ENCODE assay signal across 18 cellular contexts in the genomic region with DNA sequence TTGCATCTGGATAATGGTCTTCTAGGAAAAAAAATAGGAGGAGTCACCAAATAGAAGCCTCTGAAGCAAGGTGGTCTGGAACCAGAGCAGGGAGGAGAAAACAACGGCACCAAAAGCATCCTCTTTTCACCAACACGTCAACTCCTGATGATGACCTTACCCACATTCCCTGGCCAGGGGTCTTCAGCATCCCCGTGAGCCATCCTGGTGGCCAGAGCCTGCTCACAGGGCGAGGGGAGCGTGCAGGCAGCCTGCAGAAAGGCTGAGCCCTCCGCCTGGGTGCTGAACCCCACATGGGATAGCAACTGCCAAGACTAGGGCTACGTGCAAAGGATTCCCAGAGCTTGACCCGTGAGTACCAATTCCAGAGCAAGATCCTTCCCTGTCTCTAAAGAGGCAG.
"Had no signal": no experiment of that assay in that cellular context is flagged by ENCODE, and none has a peak within 500 bp of the region (broad histone marks: within the 10 kb centered on the region; RNA-seq: fewer than 3 reads in every experiment).

No MANE protein-coding gene starts in this region.

- H3K4me1 Mint-ChIP-seq: activated naive CD4-positive, alpha-beta T cell treated with anti-CD3 and anti-CD28 coated beads, Interleukin-2, amount 50 U/mL, for 24 hours; activated T-helper 17 cell treated with anti-CD3 and anti-CD28 coated beads, Interleukin-2, amount 50 U/mL, for 72 hours; T-helper 17 cell had no signal

- H3K36me3 Mint-ChIP-seq: activated naive CD4-positive, alpha-beta T cell treated with anti-CD3 and anti-CD28 coated beads, Interleukin-2, amount 50 U/mL, for 24 hours had no signal

- H3K27me3 Mint-ChIP-seq: activated T-helper 17 cell treated with anti-CD3 and anti-CD28 coated beads, Interleukin-2, amount 50 U/mL, for 72 hours; T-helper 17 cell had no signal

- H3K27ac ChIP-seq: ovary, tibial artery had no signal

- DNase-seq: activated CD4-positive, alpha-beta T cell treated with anti-CD3 and anti-CD28 coated beads, Interleukin-2, amount 50 U/mL, for 48 hours; activated CD4-positive, CD25-positive, alpha-beta regulatory T cell; activated T-cell treated with anti-CD3 and anti-CD28 coated beads for 4 hours; erythroblast; left cardiac atrium; mammary epithelial cell; mucosa of descending colon; SHP77; stimulated activated CD4-positive, alpha-beta T cell treated with anti-CD3 and anti-CD28 coated beads, Interleukin-15, amount 100 ng/mL, for 24 hours; stimulated activated CD4-positive, alpha-beta T cell treated with anti-CD3 and anti-CD28 coated beads, Interleukin-4, amount 100 ng/mL, for 4 hours; T-helper 17 cell had no signal

- H3K9me3 Mint-ChIP-seq: activated naive CD4-positive, alpha-beta T cell treated with anti-CD3 and anti-CD28 coated beads, Interleukin-2, amount 50 U/mL, for 24 hours; activated T-helper 17 cell treated with anti-CD3 and anti-CD28 coated beads, Interleukin-2, amount 50 U/mL, for 72 hours had no signal

- ATAC-seq: activated T-helper 17 cell treated with anti-CD3 and anti-CD28 coated beads, Interleukin-2, amount 50 U/mL, for 72 hours; left cardiac atrium; mucosa of descending colon; T-helper 17 cell had no signal

- H3K27ac Mint-ChIP-seq: activated naive CD4-positive, alpha-beta T cell treated with anti-CD3 and anti-CD28 coated beads, Interleukin-2, amount 50 U/mL, for 24 hours; activated T-helper 17 cell treated with anti-CD3 and anti-CD28 coated beads, Interleukin-2, amount 50 U/mL, for 72 hours; brain; dendritic cell treated with granulocyte-macrophage colony-stimulating factor and Interleukin-4, amounts not matched to agents 40 ng/mL and 50 ng/mL, for 4 days; nephron; T-helper 17 cell had no signal

- H3K4me3 ChIP-seq: mucosa of descending colon, ovary, tibial artery had no signal

- H3K4me3 Mint-ChIP-seq: activated naive CD4-positive, alpha-beta T cell treated with anti-CD3 and anti-CD28 coated beads, Interleukin-2, amount 50 U/mL, for 24 hours; activated T-helper 17 cell treated with anti-CD3 and anti-CD28 coated beads, Interleukin-2, amount 50 U/mL, for 72 hours; brain; dendritic cell treated with granulocyte-macrophage colony-stimulating factor and Interleukin-4, amounts not matched to agents 40 ng/mL and 50 ng/mL, for 4 days; nephron; T-helper 17 cell had no signal
